In genomic region chr19:47341734-47342133, GRCh38 we compare ENCODE assay signal across 8 cellular contexts. TPM values are rescaled to one million over a fixed set of nuclear protein-coding genes. Genes with fewer than 3 reads are reported as not detected.
"Had no signal": no experiment of that assay in that cellular context is flagged by ENCODE, and none has a peak within 500 bp of the region (broad histone marks: within the 10 kb centered on the region; RNA-seq: fewer than 3 reads in every experiment).

No MANE protein-coding gene starts in this region.

- H3K9me3 ChIP-seq: HAP-1 had no signal

- H3K36me3 ChIP-seq: HAP-1 had no signal

- H2AFZ ChIP-seq: GM23248 had no signal

- H3K9ac ChIP-seq: GM23248 had no signal

- DNase-seq: GM23248, GOT3, HFFc6, KG1 had no signal

- FAIRE-seq: HTR-8/SVneo had no signal

- ATAC-seq: HCT116 had no signal

- H3K4me3 ChIP-seq: GM23248, HAP-1 had no signal

- H3K4me1 ChIP-seq: HAP-1 had no signal

- H3K27ac ChIP-seq: GM23248 had no signal

RNA-seq across cellular contexts. Expression of gene C5AR2, which starts 9.8 kb away (rescaled TPM):
- total RNA-seq: HT-29 had no signal

RNA-seq across cellular contexts. Expression of gene C5AR1, which starts 32.1 kb away (rescaled TPM):
- total RNA-seq: GM23248 had no signal
